ENCODE assay signal across 8 cellular contexts in the genomic region with DNA sequence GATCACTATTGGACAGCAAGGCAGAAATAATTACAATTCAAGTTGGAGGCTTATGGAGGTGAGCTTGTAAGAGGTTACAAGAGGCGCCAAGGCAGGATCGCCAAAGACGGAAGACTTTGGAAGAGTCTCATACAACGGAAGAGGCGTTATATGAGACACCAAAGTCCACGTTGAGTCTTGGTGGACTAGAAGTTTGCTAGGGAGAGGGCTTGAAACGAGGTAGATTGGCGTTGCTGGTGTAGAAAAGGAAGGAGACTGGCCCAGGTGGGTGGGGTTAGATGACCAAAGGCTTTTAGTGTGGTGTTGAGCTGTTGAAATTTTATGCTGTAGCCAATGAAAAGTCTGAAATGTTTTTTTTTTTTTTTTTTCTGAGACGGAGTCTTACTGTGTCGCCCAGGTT. TPM values are rescaled to one million over a fixed set of nuclear protein-coding genes. Genes with fewer than 3 reads are reported as not detected.
DNase-seq lines count a peak whose midpoint lies in the region; ATAC-seq and TF ChIP-seq lines count a peak whose summit lies in the region.

No MANE protein-coding gene starts in this region.

- H3K27ac Mint-ChIP-seq in CD4-positive, alpha-beta T cell: peak overlapping the region; percentile 93
- H3K27ac Mint-ChIP-seq in chondrocyte (ENCODE audit: unreplicated experiment) (no peak overlapping the region), natural killer cell (peak overlapping the region; percentile 83 to 94)

- peaks cover 46% of the 10 kb centered on the region for H3K36me3 Mint-ChIP-seq in CD4-positive, alpha-beta T cell (ENCODE audit: low read depth)
- H3K36me3 Mint-ChIP-seq in chondrocyte (ENCODE audit: low read depth) (peaks cover 5% of the 10 kb centered on the region), natural killer cell (no peaks in the 10 kb centered on the region)

- no peak overlapping the region for H4K5ac ChIP-seq in IMR-90 (ENCODE audit: low read depth, low read length)

- no peak overlapping the region for H3K4ac ChIP-seq in IMR-90 (ENCODE audit: low read depth, low read length)

- H3K4me3 ChIP-seq in IMR-90 (ENCODE audit: insufficient read depth, low read depth, low read length) (no peak overlapping the region), prostate gland (peak overlapping the region in 1 of 2 donors; percentile 74)

- TF ChIP-seq RAD21 in IMR-90 (IDR thresholded peaks at IDR 0.05; ENCODE audit: low read length): no peak

- in situ Hi-C loops in IMR-90 (cut with MboI; ENCODE audit: low sequenced_read_pairs): no loop called here

- H3K4me2 ChIP-seq in IMR-90 (ENCODE audit: low read depth, low read length): peak overlapping the region; percentile 26; the same call in 1 of the 2 replicates

- no peak for DNase-seq in CD4-positive, alpha-beta T cell
- DNase-seq in IMR-90: no peak
- DNase-seq in chondrocyte (ENCODE audit: low spot score): peak; percentile 30
- no peak for DNase-seq in natural killer cell
- no peak for DNase-seq in germinal center (ENCODE audit: low spot score)
- DNase-seq in prostate gland (ENCODE audit: low spot score): no peak

- H3K23ac ChIP-seq in IMR-90 (ENCODE audit: low read depth, low read length): peak overlapping the region; percentile 72

- no peaks in the 10 kb centered on the region for H3K27me3 Mint-ChIP-seq in CD4-positive, alpha-beta T cell
- H3K27me3 Mint-ChIP-seq in chondrocyte (ENCODE audit: low read depth) (no peaks in the 10 kb centered on the region), natural killer cell (ENCODE audit: low read depth in 2 of 2) (no peaks in the 10 kb centered on the region)

- peaks cover 7% of the 10 kb centered on the region for H3K9me1 ChIP-seq in IMR-90 (ENCODE audit: insufficient read depth, low read length)

- H3K9me3 Mint-ChIP-seq in CD4-positive, alpha-beta T cell: no peaks in the 10 kb centered on the region
- H3K9me3 Mint-ChIP-seq in chondrocyte (ENCODE audit: low read depth) (peaks cover 4% of the 10 kb centered on the region), natural killer cell (peaks cover 0 to 3% of the 10 kb centered on the region in 2 donors)

- no peak overlapping the region for H2BK20ac ChIP-seq in IMR-90 (ENCODE audit: low read depth, low read length)

- WGBS in IMR-90 (ENCODE audit: extremely low coverage in 2 of 2, insufficient read length in 1 of 2), 2 experiments: 98% methylated on average over 7 of the region's 10 CpGs; no CpG with 5 or more reads in 1 of the 2 experiments
- WGBS in prostate gland: 76% methylated on average over 10 of the region's 10 CpGs

- no peak overlapping the region for H3K27ac ChIP-seq in CD4-positive, alpha-beta T cell (ENCODE audit: low read depth, low read length)
- H3K27ac ChIP-seq in IMR-90 (ENCODE audit: insufficient read depth, low read length) (no peak overlapping the region), prostate gland (no peak overlapping the region)

- intact Hi-C loops in CD4-positive, alpha-beta T cell (cut with DNase I, micrococcal nuclease): loop anchor here in 1 of 2 experiments (5.0 to 10.0 kb wide), 2 partner anchors 487 to 1030 kb away; a partner anchor contains a TSS
- intact Hi-C loops in IMR-90 (cut with micrococcal nuclease) (no loop called here), natural killer cell (cut with micrococcal nuclease) (no loop called here), prostate gland (cut with DNase I) (no loop called here)

- no peak for TF ChIP-seq CTCF in CD4-positive, alpha-beta T cell (IDR thresholded peaks at IDR 0.05)
- no peak for TF ChIP-seq CTCF in IMR-90 (conservative IDR thresholded peaks at IDR 0.05; ENCODE audit: low read depth, low read length)
- TF ChIP-seq CTCF in chondrocyte (IDR thresholded peaks at IDR 0.05): no peak
- no peak for TF ChIP-seq CTCF in natural killer cell (IDR thresholded peaks at IDR 0.05)
- TF ChIP-seq CTCF in prostate gland (IDR thresholded peaks at IDR 0.05): no peak

- no peak overlapping the region for H2BK5ac ChIP-seq in IMR-90 (ENCODE audit: low read depth, low read length, poor library complexity, severe bottlenecking)

- TF ChIP-seq POLR2A in IMR-90 (IDR thresholded peaks at IDR 0.05; ENCODE audit: low read depth, low read length) (no peak), prostate gland (IDR thresholded peaks at IDR 0.05) (no peak)

- POLR2A ChIA-PET in CD4-positive, alpha-beta T cell (lab: Charles Lee): no interaction called here
- POLR2A ChIA-PET in IMR-90 (lab: Charles Lee; ENCODE audit: unreplicated experiment): no interaction called here

- H3K18ac ChIP-seq in IMR-90 (ENCODE audit: low read depth, low read length): no peak overlapping the region

- H2AFZ ChIP-seq in IMR-90 (replicated peaks; ENCODE audit: low read length, poor library complexity): no peak overlapping the region

- H3K9me3 ChIP-seq in CD4-positive, alpha-beta T cell (ENCODE audit: control insufficient read depth, low read length): no peaks in the 10 kb centered on the region
- H3K9me3 ChIP-seq in IMR-90 (ENCODE audit: control insufficient read depth, insufficient read depth, low read length) (no peaks in the 10 kb centered on the region), prostate gland (no peaks in the 10 kb centered on the region)

- H3K4me1 Mint-ChIP-seq in CD4-positive, alpha-beta T cell (ENCODE audit: low read depth): peaks cover 46% of the 10 kb centered on the region
- H3K4me1 Mint-ChIP-seq in chondrocyte (ENCODE audit: low read depth) (peaks cover 25% of the 10 kb centered on the region), natural killer cell (peaks cover 31 to 36% of the 10 kb centered on the region in 2 donors)

- H3K14ac ChIP-seq in IMR-90 (replicated peaks; ENCODE audit: low read depth, low read length): no peak overlapping the region; the same call in 1 of the 2 replicates

- H3K4me3 Mint-ChIP-seq in CD4-positive, alpha-beta T cell: peak overlapping the region; percentile 99
- H3K4me3 Mint-ChIP-seq in chondrocyte (ENCODE audit: unreplicated experiment) (peak overlapping the region; percentile 88), natural killer cell (peak overlapping the region; percentile 96)

- H2BK120ac ChIP-seq in IMR-90 (ENCODE audit: low read depth, low read length): no peak overlapping the region

- no peak overlapping the region; a peak in 1 of 4 replicates for H4K8ac ChIP-seq in IMR-90 (ENCODE audit: low read depth in 2 of 2, low read length in 2 of 2)

- no peak overlapping the region for H2BK15ac ChIP-seq in IMR-90 (ENCODE audit: low read depth, low read length)

- H3K4me1 ChIP-seq in IMR-90 (ENCODE audit: control insufficient read depth, insufficient read depth, low read length) (no peaks in the 10 kb centered on the region; the same call in 1 of the 2 replicates), prostate gland (replicated peaks) (no peaks in the 10 kb centered on the region)

- no peak overlapping the region for H3K56ac ChIP-seq in IMR-90 (ENCODE audit: extremely low read depth, insufficient read depth, low read length)

- no peak overlapping the region for H3K9ac ChIP-seq in IMR-90 (ENCODE audit: low read depth, low read length)

- H4K91ac ChIP-seq in IMR-90 (ENCODE audit: insufficient read depth, low read depth, low read length): no peak overlapping the region

- no TSS peak for BruUV-seq in IMR-90 (replicated peaks; lab: Mats Ljungman, UMichigan)

- H3K27me3 ChIP-seq in CD4-positive, alpha-beta T cell (ENCODE audit: control insufficient read depth, insufficient read depth, low read length): no peaks in the 10 kb centered on the region
- no peaks in the 10 kb centered on the region for H3K27me3 ChIP-seq in IMR-90 (ENCODE audit: control insufficient read depth, insufficient read depth, low read length)
- H3K27me3 ChIP-seq in prostate gland (replicated peaks; ENCODE audit: insufficient read depth): no peaks in the 10 kb centered on the region

- no peak for ATAC-seq in CD4-positive, alpha-beta T cell (ENCODE audit: poor library complexity)
- no peak for ATAC-seq in IMR-90 (ENCODE audit: low read depth)
- no peak for ATAC-seq in natural killer cell
- ATAC-seq in GM19351 (IDR thresholded peaks at IDR 0.05; ENCODE audit: unreplicated experiment): no peak
- no peak for ATAC-seq in GM19455 (IDR thresholded peaks at IDR 0.05; ENCODE audit: unreplicated experiment)

- peaks cover 4% of the 10 kb centered on the region; the same call in 1 of the 2 replicates for H4K20me1 ChIP-seq in IMR-90 (ENCODE audit: insufficient read depth, low read length)

- H3K79me1 ChIP-seq in IMR-90 (ENCODE audit: low read depth in 1 of 2, low read length in 2 of 2): peaks cover 9 to 33% of the 10 kb centered on the region in 2 experiments; a peak in 3 of 4 replicates

- CTCF ChIA-PET in CD4-positive, alpha-beta T cell (lab: Charles Lee): no interaction called here
- CTCF ChIA-PET in IMR-90 (lab: Yijun Ruan, JAX): no interaction called here

- H2AK5ac ChIP-seq in IMR-90 (ENCODE audit: low read depth, low read length): no peak overlapping the region

- H3K36me3 ChIP-seq in IMR-90 (ENCODE audit: control insufficient read depth, insufficient read depth, low read length) (no peaks in the 10 kb centered on the region), prostate gland (no peaks in the 10 kb centered on the region)

- no peak overlapping the region for H2AK9ac ChIP-seq in IMR-90 (replicated peaks; ENCODE audit: low read depth, low read length, poor library complexity)

- dilution Hi-C loops in IMR-90 (cut with HindIII; ENCODE audit: low sequenced_read_pairs, unreplicated experiment): no loop called here

RNA-seq across cellular contexts. Expression of a gene that starts 1.4 kb away (rescaled TPM):
- total RNA-seq in CD4-positive, alpha-beta T cell: 1 to 10 TPM; 7.1 to 8.2 TPM
- total RNA-seq in IMR-90 (2012; rRNA removed) (22.6 and 33.3 TPM in 2 replicates), chondrocyte (21.0 to 29.1 TPM (median 21.0 TPM) in 3 replicates), natural killer cell (10 to 100 TPM; 11.9 to 18.8 (median 15.0) TPM), prostate gland (10 to 100 TPM; 14.0 to 17.9 TPM)
- 10.7 and 13.8 TPM in 2 replicates for polyA plus RNA-seq in IMR-90 (2012; rRNA removed)
- polyA plus RNA-seq in IMR-90 (2012; cell fraction: cytosol; rRNA removed): 2.0 and 3.2 TPM in 2 replicates
- polyA plus RNA-seq in IMR-90 (2012; cell fraction: nucleus; rRNA removed; ENCODE audit: low replicate concordance): 0.75 and 4.6 TPM in 2 replicates

RNA-seq across cellular contexts. Expression of a gene that starts 35.2 kb away (rescaled TPM):
- not detected for total RNA-seq in CD4-positive, alpha-beta T cell
- total RNA-seq in IMR-90 (2012; rRNA removed): 0.18 and 0.28 TPM in 2 replicates
- polyA plus RNA-seq in IMR-90 (2012; rRNA removed): 0.09 and 0.27 TPM in 2 replicates
- 0.05 TPM in 1 of 2 replicates, not detected in the other for polyA plus RNA-seq in IMR-90 (2012; cell fraction: cytosol; rRNA removed)
- not detected in 2 replicates for polyA plus RNA-seq in IMR-90 (2012; cell fraction: nucleus; rRNA removed; ENCODE audit: low replicate concordance)
- total RNA-seq in chondrocyte: 0.75 to 6.4 TPM (median 5.4 TPM) in 3 replicates
- total RNA-seq in natural killer cell: not detected
- 10 to 100 TPM; 38.8 to 59.9 TPM for total RNA-seq in prostate gland
